12 cellular contexts compared by ENCODE assay signal in genomic region chr14:59175404-59175803, GRCh38. TPM values are rescaled to one million over a fixed set of nuclear protein-coding genes. Genes with fewer than 3 reads are reported as not detected.
A peak's percentile ranks its signal among the peaks of the same experiment; 100 is the strongest.
DNase-seq lines count a peak whose midpoint lies in the region; ATAC-seq and TF ChIP-seq lines count a peak whose summit lies in the region.
"Had no signal": no experiment of that assay in that cellular context is flagged by ENCODE, and none has a peak within 500 bp of the region (broad histone marks: within the 10 kb centered on the region; RNA-seq: fewer than 3 reads in every experiment).

No MANE protein-coding gene starts in this region.

- TF ChIP-seq CTCF in GM13977 (IDR thresholded peaks at IDR 0.05; ENCODE audit: extremely low read depth, insufficient read depth, missing control alignments): no peak

- no peak overlapping the region for H3K27ac Mint-ChIP-seq in activated naive CD4-positive, alpha-beta T cell treated with anti-CD3 and anti-CD28 coated beads, Interleukin-2, amount 50 U/mL, for 72 hours
- H3K27ac Mint-ChIP-seq: natural killer cell had no signal

- in situ Hi-C loops in GM13977 (cut with MboI; ENCODE audit: low pct_unique_long_range_greater_than_20kb, low sequenced_read_pairs, unreplicated experiment): no loop called here

- no peaks in the 10 kb centered on the region for H3K27me3 ChIP-seq in right cardiac atrium (ENCODE audit: control insufficient read depth, insufficient read depth)
- H3K27me3 ChIP-seq: ascending aorta, BLaER1 had no signal

- ATAC-seq in GM19452 (IDR thresholded peaks at IDR 0.05; ENCODE audit: unreplicated experiment) (peak; percentile 98), HG02885 (IDR thresholded peaks at IDR 0.05; ENCODE audit: poor library complexity, unreplicated experiment) (peak; percentile 98), HG03575 (IDR thresholded peaks at IDR 0.05; ENCODE audit: extremely low read depth, insufficient number of reproducible peaks, low FRiP score, unreplicated experiment) (peak; percentile 98), right cardiac atrium (no peak)
- no peak for ATAC-seq in activated naive CD4-positive, alpha-beta T cell treated with anti-CD3 and anti-CD28 coated beads, Interleukin-2, amount 50 U/mL, for 72 hours
- ATAC-seq: natural killer cell had no signal

- no peaks in the 10 kb centered on the region for H3K9me3 ChIP-seq in right cardiac atrium (ENCODE audit: control insufficient read depth, low read length)
- H3K9me3 ChIP-seq: ascending aorta, BLaER1 had no signal

- H3K9me3 Mint-ChIP-seq in activated naive CD4-positive, alpha-beta T cell treated with anti-CD3 and anti-CD28 coated beads, Interleukin-2, amount 50 U/mL, for 72 hours: no peaks in the 10 kb centered on the region
- H3K9me3 Mint-ChIP-seq: natural killer cell had no signal

- H3K36me3 Mint-ChIP-seq in activated naive CD4-positive, alpha-beta T cell treated with anti-CD3 and anti-CD28 coated beads, Interleukin-2, amount 50 U/mL, for 72 hours: no peaks in the 10 kb centered on the region
- H3K36me3 Mint-ChIP-seq: natural killer cell had no signal

- intact Hi-C loops in right cardiac atrium (cut with DNase I): no loop called here

- 85% methylated on average over 3 of the region's 3 CpGs for WGBS in right cardiac atrium

- no peak overlapping the region for H3K27ac ChIP-seq in right cardiac atrium (ENCODE audit: low read length)
- H3K27ac ChIP-seq: BLaER1 had no signal

- DNase-seq in GM13977 (ENCODE audit: low spot score) (peak; percentile 61), midbrain (lab: John Stamatoyannopoulos, UW) (no peak), right cardiac atrium (no peak), HUDEP-2 (lab: John Stamatoyannopoulos, UW; ENCODE audit: unreplicated experiment in 76 of 76) (no peak)
- DNase-seq in activated naive CD4-positive, alpha-beta T cell treated with anti-CD3 and anti-CD28 coated beads, Interleukin-2, amount 50 U/mL, for 72 hours (ENCODE audit: low spot score in 2 of 2): no peak
- DNase-seq: natural killer cell, substantia nigra had no signal

- no peaks in the 10 kb centered on the region for H3K4me1 ChIP-seq in right cardiac atrium (ENCODE audit: control insufficient read depth, insufficient read depth, low read length)

- H3K4me3 ChIP-seq in right cardiac atrium (ENCODE audit: low read length): no peak overlapping the region
- H3K4me3 ChIP-seq: ascending aorta, BLaER1 had no signal

RNA-seq across cellular contexts. Expression of gene DAAM1, which starts 13.1 kb away (rescaled TPM):
- total RNA-seq in right cardiac atrium: 100 to 1,000 TPM in 3 of 4 donors, 10 to 100 TPM in 1; 96.8 to 152 (median 113) TPM
- polyA plus RNA-seq in right cardiac atrium: 30.7 TPM
- 10 to 100 TPM; 11.1 to 13.9 TPM for total RNA-seq in activated naive CD4-positive, alpha-beta T cell treated with anti-CD3 and anti-CD28 coated beads, Interleukin-2, amount 50 U/mL, for 72 hours

Comparison
In these comparisons a context has a peak if more than half of its experiments do, and no peak if none do; other contexts are left out.
1. ATAC-seq: peak in GM19452 (single experiment), HG02885 (single experiment) and HG03575 (single experiment); none in right cardiac atrium (0 of 2) and activated naive CD4-positive, alpha-beta T cell treated with anti-CD3 and anti-CD28 coated beads, Interleukin-2, amount 50 U/mL, for 72 hours (0 of 2).
2. RNA of gene DAAM1, which starts 13.1 kb away (total RNA-seq): 96.8 to 152 TPM in right cardiac atrium; 11.1 to 13.9 TPM in activated naive CD4-positive, alpha-beta T cell treated with anti-CD3 and anti-CD28 coated beads, Interleukin-2, amount 50 U/mL, for 72 hours; every median in the first group is over 4 times any median in the second.